ENCODE assay signal across 29 cellular contexts in the genomic region with DNA sequence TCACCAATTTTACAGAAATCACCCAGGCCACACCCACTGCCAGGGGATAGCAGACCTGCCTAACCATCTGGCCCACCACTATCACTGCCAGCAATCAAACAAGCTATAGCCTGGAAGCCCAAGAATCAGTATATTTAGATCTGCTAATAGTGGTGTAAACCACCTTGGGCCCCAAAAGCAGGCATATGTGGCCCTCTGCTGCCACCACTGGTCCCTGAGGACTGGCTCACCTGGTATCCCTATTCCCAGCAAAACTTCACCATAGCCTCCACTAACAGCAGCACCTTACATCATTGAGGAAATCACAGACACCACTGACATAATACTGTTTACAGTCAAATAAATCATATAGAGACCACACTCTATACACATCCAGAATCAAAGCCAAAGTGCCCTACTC.
A peak's percentile ranks its signal among the peaks of the same experiment; 100 is the strongest.
DNase-seq lines count a peak whose midpoint lies in the region; ATAC-seq and TF ChIP-seq lines count a peak whose summit lies in the region.
"Had no signal": no experiment of that assay in that cellular context is flagged by ENCODE, and none has a peak within 500 bp of the region (broad histone marks: within the 10 kb centered on the region; RNA-seq: fewer than 3 reads in every experiment).

No MANE protein-coding gene starts in this region.

- in situ Hi-C loops in mammary epithelial cell (cut with MboI; ENCODE audit: low sequenced_read_pairs in 2 of 2): no loop called here

- peak in 1 of 2 experiments; percentile 38 for DNase-seq in Caco-2
- no peak for DNase-seq in mammary epithelial cell
- no peak for DNase-seq in left lobe of liver (ENCODE audit: low spot score)
- DNase-seq in activated CD8-positive, alpha-beta T cell treated with anti-CD3 and anti-CD28 coated beads, Interleukin-2, amount 10 ng/mL, durations not matched to agents 7 days and 5 days: no peak
- no peak for DNase-seq in 8988T
- DNase-seq in stimulated activated CD4-positive, alpha-beta T cell treated with anti-CD3 and anti-CD28 coated beads, Interleukin-1b, Interleukin-23, amount 100 ng/mL, for 48 hours: no peak
- DNase-seq: ACHN; activated CD4-positive, alpha-beta T cell treated with anti-CD3 and anti-CD28 coated beads for 48 hours; activated gamma-delta T cell treated with Interleukin-2 at 50 U/mL for 16 hours; activated naive CD8-positive, alpha-beta T cell treated with anti-CD3 and anti-CD28 coated beads, Interleukin-2, amount 50 U/mL, for 24 hours; activated T-cell treated with anti-CD3 and anti-CD28 coated beads, Interleukin-2, amount 50 U/mL, for 24 hours; COR-L47; dermis blood vessel endothelial cell; DND-41; kidney glomerular epithelial cell; MG63; NCI-H1436; NCI-H2081 treated with DMSO at 0.1 percent for 48 hours; NCI-H446; pancreas; retina; stimulated activated CD4-positive, alpha-beta T cell treated with anti-CD3 and anti-CD28 coated beads, Interleukin-2, amount 100 ng/mL, for 24 hours; stomach; T-helper 2 cell; tibial artery had no signal

- H3K9me3 ChIP-seq in Caco-2 (no peaks in the 10 kb centered on the region), mammary epithelial cell (replicated peaks; ENCODE audit: insufficient read depth, low read length) (no peaks in the 10 kb centered on the region)
- H3K9me3 ChIP-seq: MG63, pancreas had no signal

- BruUV-seq in Caco-2 (replicated peaks; lab: Mats Ljungman, UMichigan) (no TSS peak), mammary epithelial cell (replicated peaks; lab: Mats Ljungman, UMichigan) (no TSS peak)

- H3K4me2 ChIP-seq in mammary epithelial cell (ENCODE audit: insufficient read depth, low read depth, low read length): no peak overlapping the region
- H3K4me2 ChIP-seq: smooth muscle cell had no signal

- no peaks in the 10 kb centered on the region for H3K36me3 Mint-ChIP-seq in Caco-2 (ENCODE audit: insufficient read depth, unreplicated experiment)
- H3K36me3 Mint-ChIP-seq in activated CD8-positive, alpha-beta T cell treated with anti-CD3 and anti-CD28 coated beads, Interleukin-2, amount 10 ng/mL, durations not matched to agents 7 days and 5 days (ENCODE audit: low read depth): no peaks in the 10 kb centered on the region

- H3K27me3 Mint-ChIP-seq in Caco-2 (ENCODE audit: insufficient read depth, unreplicated experiment): no peaks in the 10 kb centered on the region
- no peaks in the 10 kb centered on the region for H3K27me3 Mint-ChIP-seq in activated CD8-positive, alpha-beta T cell treated with anti-CD3 and anti-CD28 coated beads, Interleukin-2, amount 10 ng/mL, durations not matched to agents 7 days and 5 days (ENCODE audit: low read depth)
- H3K27me3 Mint-ChIP-seq: activated naive CD8-positive, alpha-beta T cell treated with anti-CD3 and anti-CD28 coated beads, Interleukin-2, amount 50 U/mL, for 24 hours; activated T-cell treated with anti-CD3 and anti-CD28 coated beads, Interleukin-2, amount 50 U/mL, for 24 hours had no signal

- H3K4me1 Mint-ChIP-seq in Caco-2 (ENCODE audit: low read depth, unreplicated experiment): peaks cover 6% of the 10 kb centered on the region
- no peaks in the 10 kb centered on the region for H3K4me1 Mint-ChIP-seq in activated CD8-positive, alpha-beta T cell treated with anti-CD3 and anti-CD28 coated beads, Interleukin-2, amount 10 ng/mL, durations not matched to agents 7 days and 5 days (ENCODE audit: low read depth)
- H3K4me1 Mint-ChIP-seq: activated naive CD8-positive, alpha-beta T cell treated with anti-CD3 and anti-CD28 coated beads, Interleukin-2, amount 50 U/mL, for 24 hours had no signal

- peak; percentile 18 to 43 for TF ChIP-seq CTCF in Caco-2 (IDR thresholded peaks at IDR 0.05; ENCODE audit: insufficient read depth in 1 of 2, low read depth in 1 of 2, low read length in 1 of 2, severe bottlenecking in 1 of 2, unreplicated experiment in 1 of 2)
- peak; percentile 25; the same call in 1 of the 2 replicates for TF ChIP-seq CTCF in LNCAP (IDR thresholded peaks at IDR 0.05)
- peak; percentile 7 to 38 for TF ChIP-seq CTCF in mammary epithelial cell (conservative IDR thresholded peaks at IDR 0.05 in 1 of 2, IDR thresholded peaks at IDR 0.05 in 1 of 2; ENCODE audit: extremely low read depth in 1 of 2, insufficient read depth in 1 of 2, low read depth in 1 of 2, low read length in 2 of 2)

- no peaks in the 10 kb centered on the region for H3K27me3 ChIP-seq in Caco-2 (replicated peaks; ENCODE audit: control insufficient read depth, insufficient read depth, low read length)
- no peaks in the 10 kb centered on the region for H3K27me3 ChIP-seq in mammary epithelial cell (ENCODE audit: insufficient read depth, low read length)
- H3K27me3 ChIP-seq: MG63, pancreas, stomach, tibial artery had no signal

- H3K79me2 ChIP-seq in mammary epithelial cell (ENCODE audit: insufficient read depth, low read length): no peaks in the 10 kb centered on the region

- no peak overlapping the region for H2AFZ ChIP-seq in mammary epithelial cell (ENCODE audit: low read depth, low read length)

- H3K9ac ChIP-seq in mammary epithelial cell (ENCODE audit: insufficient read depth, low read length): no peak overlapping the region

- H3K27ac ChIP-seq in mammary epithelial cell (ENCODE audit: insufficient read depth, low read depth, low read length): no peak overlapping the region
- H3K27ac ChIP-seq: pancreas, stomach, tibial artery had no signal

- ATAC-seq in left lobe of liver (peak; percentile 97), GM21619 (IDR thresholded peaks at IDR 0.05; ENCODE audit: unreplicated experiment) (no peak)
- ATAC-seq in activated CD8-positive, alpha-beta T cell treated with anti-CD3 and anti-CD28 coated beads, Interleukin-2, amount 10 ng/mL, durations not matched to agents 7 days and 5 days: no peak
- ATAC-seq: activated naive CD8-positive, alpha-beta T cell treated with anti-CD3 and anti-CD28 coated beads, Interleukin-2, amount 50 U/mL, for 24 hours; pancreas; SK-N-SH treated with all-trans-retinoic acid at 6 μM for 48 hours had no signal

- H3K27ac Mint-ChIP-seq in Caco-2 (ENCODE audit: unreplicated experiment): no peak overlapping the region
- H3K27ac Mint-ChIP-seq in activated CD8-positive, alpha-beta T cell treated with anti-CD3 and anti-CD28 coated beads, Interleukin-2, amount 10 ng/mL, durations not matched to agents 7 days and 5 days: no peak overlapping the region
- H3K27ac Mint-ChIP-seq: activated naive CD8-positive, alpha-beta T cell treated with anti-CD3 and anti-CD28 coated beads, Interleukin-2, amount 50 U/mL, for 24 hours; activated T-cell treated with anti-CD3 and anti-CD28 coated beads, Interleukin-2, amount 50 U/mL, for 24 hours had no signal

- POLR2A ChIA-PET in Caco-2 (lab: Charles Lee): no interaction called here
- POLR2A ChIA-PET in activated CD8-positive, alpha-beta T cell treated with anti-CD3 and anti-CD28 coated beads, Interleukin-2, amount 10 ng/mL, durations not matched to agents 7 days and 5 days (lab: Charles Lee): no interaction called here

- no peak overlapping the region for H3K4me3 Mint-ChIP-seq in Caco-2 (ENCODE audit: unreplicated experiment)
- no peak overlapping the region for H3K4me3 Mint-ChIP-seq in activated CD8-positive, alpha-beta T cell treated with anti-CD3 and anti-CD28 coated beads, Interleukin-2, amount 10 ng/mL, durations not matched to agents 7 days and 5 days
- H3K4me3 Mint-ChIP-seq: activated naive CD8-positive, alpha-beta T cell treated with anti-CD3 and anti-CD28 coated beads, Interleukin-2, amount 50 U/mL, for 24 hours; activated T-cell treated with anti-CD3 and anti-CD28 coated beads, Interleukin-2, amount 50 U/mL, for 24 hours had no signal

- dilution Hi-C loops in mammary epithelial cell (cut with HindIII; ENCODE audit: low sequenced_read_pairs): no loop called here

- H3K36me3 ChIP-seq in Caco-2 (ENCODE audit: control insufficient read depth, insufficient read depth, low read length): no peaks in the 10 kb centered on the region
- H3K36me3 ChIP-seq in mammary epithelial cell (ENCODE audit: insufficient read depth, low read length): no peaks in the 10 kb centered on the region
- H3K36me3 ChIP-seq: MG63, pancreas, stomach, tibial artery had no signal

- CTCF ChIA-PET in Caco-2 (lab: Charles Lee) (no interaction called here), mammary epithelial cell (lab: Charles Lee; ENCODE audit: low non-redundant PET) (no interaction called here)
- CTCF ChIA-PET in activated CD8-positive, alpha-beta T cell treated with anti-CD3 and anti-CD28 coated beads, Interleukin-2, amount 10 ng/mL, durations not matched to agents 7 days and 5 days (lab: Charles Lee): no interaction called here

- no peak overlapping the region for H3K4me3 ChIP-seq in Caco-2 (ENCODE audit: low read depth, low read length)
- H3K4me3 ChIP-seq in mammary epithelial cell (replicated peaks in 1 of 3; ENCODE audit: insufficient read depth in 1 of 3, low read depth in 2 of 3, low read length in 3 of 3): no peak overlapping the region
- H3K4me3 ChIP-seq: MG63, pancreas, smooth muscle cell, stomach, tibial artery had no signal

- no peaks in the 10 kb centered on the region for H3K9me3 Mint-ChIP-seq in Caco-2 (ENCODE audit: unreplicated experiment)
- H3K9me3 Mint-ChIP-seq in activated CD8-positive, alpha-beta T cell treated with anti-CD3 and anti-CD28 coated beads, Interleukin-2, amount 10 ng/mL, durations not matched to agents 7 days and 5 days (ENCODE audit: insufficient read depth): no peaks in the 10 kb centered on the region

- H3K4me1 ChIP-seq in Caco-2 (no peaks in the 10 kb centered on the region), mammary epithelial cell (ENCODE audit: insufficient read depth, low read length) (no peaks in the 10 kb centered on the region)
- H3K4me1 ChIP-seq: pancreas, stomach, tibial artery had no signal

- intact Hi-C loops in Caco-2 (cut with micrococcal nuclease; ENCODE audit: unreplicated experiment): loop anchor here (1.0 to 10.0 kb wide), 3 partner anchors 135 to 488 kb away; no protein-coding TSS in a partner anchor
- intact Hi-C loops in mammary epithelial cell (cut with micrococcal nuclease): no loop called here

- no peaks in the 10 kb centered on the region for H4K20me1 ChIP-seq in mammary epithelial cell (ENCODE audit: insufficient read depth, low read length)
